8 cellular contexts compared by ENCODE assay signal in genomic region chr9:503331-503730, GRCh38. TPM values are rescaled to one million over a fixed set of nuclear protein-coding genes. Genes with fewer than 3 reads are reported as not detected.
DNase-seq lines count a peak whose midpoint lies in the region; ATAC-seq and TF ChIP-seq lines count a peak whose summit lies in the region.

No MANE protein-coding gene starts in this region.

- peaks cover 4% of the 10 kb centered on the region; the same call in 1 of the 2 replicates for H4K20me1 ChIP-seq in BLaER1

- no peak for TF ChIP-seq CTCF in brain (conservative IDR thresholded peaks at IDR 0.05)

- H3K36me3 Mint-ChIP-seq in brain (peaks cover 5% of the 10 kb centered on the region), naive B cell (no peaks in the 10 kb centered on the region)

- DNase-seq in HT-29 (ENCODE audit: low spot score) (peak; percentile 36), naive B cell (no peak), cerebellar nuclear complex (lab: John Stamatoyannopoulos, UW) (no peak), left lobe of liver (ENCODE audit: low spot score) (no peak)

- H3K4me3 ChIP-seq in BLaER1 = peak overlapping the region; percentile 77

- no peaks in the 10 kb centered on the region for H3K36me3 ChIP-seq in BLaER1

- H3K9me3 Mint-ChIP-seq in brain = peaks cover 0 to 4% (median 0%) of the 10 kb centered on the region in 5 experiments
- peaks cover 0 to 2% (median 0%) of the 10 kb centered on the region in 7 donors for H3K9me3 Mint-ChIP-seq in naive B cell

- H3K4me1 ChIP-seq in BLaER1 = peaks cover 11% of the 10 kb centered on the region

- H3K4me2 ChIP-seq in BLaER1 = peak overlapping the region; percentile 99

- H3K27ac ChIP-seq in BLaER1 = no peak overlapping the region

- no peaks in the 10 kb centered on the region for H3K9me3 ChIP-seq in BLaER1

- ATAC-seq in naive B cell (ENCODE audit: low read depth in 2 of 2) = no peak
- ATAC-seq in HG03378 (IDR thresholded peaks at IDR 0.05; ENCODE audit: unreplicated experiment) = no peak
- no peak for ATAC-seq in left lobe of liver
- ATAC-seq in GM21723 (IDR thresholded peaks at IDR 0.05; ENCODE audit: unreplicated experiment) = no peak

- 0 out of 2 replicates have a peak overlapping the region, but pooled peaks have one; percentile 60 for H3K9ac ChIP-seq in BLaER1

- H3K4me3 Mint-ChIP-seq in brain (peak overlapping the region; percentile 87 to 90 (median 88)), naive B cell (peak overlapping the region; percentile 81 to 94 (median 88))

- peaks cover 48% of the 10 kb centered on the region for H3K27me3 ChIP-seq in BLaER1

- H3K27me3 Mint-ChIP-seq in brain (peaks cover 36% of the 10 kb centered on the region), naive B cell (peaks cover 25 to 45% (median 41%) of the 10 kb centered on the region in 3 donors)

- H3K27ac Mint-ChIP-seq in brain (peak overlapping the region; percentile 44 to 84 (median 76)), naive B cell (no peak overlapping the region)

- H3K4me1 Mint-ChIP-seq in brain (peaks cover 17% of the 10 kb centered on the region), naive B cell (peaks cover 6 to 8% (median 8%) of the 10 kb centered on the region in 3 donors)

RNA-seq across cellular contexts. Expression of gene KANK1, which starts 1.2 kb away (rescaled TPM):
- total RNA-seq in HT-29 (2014; rRNA removed; shearing (Covaris generic)) = 19.3 and 22.0 TPM in 2 replicates
- polyA plus RNA-seq in brain (ENCODE audit: insufficient read depth, low read depth, low replicate concordance) = 21.5 TPM
- polyA plus RNA-seq in naive B cell (ENCODE audit: low read depth in 6 of 6) = 1 to 10 TPM in 2 of 6 donors, under 1 TPM in 1, not detected in 3; 0.77 to 3.4 (median 1.7) TPM
- total RNA-seq in left lobe of liver = 66.4 TPM

Comparison
In these comparisons a context has a peak if more than half of its experiments do, and no peak if none do; other contexts are left out.
1. H3K27ac Mint-ChIP-seq: peak in brain (5 of 5); none in naive B cell (0 of 6).